ENCODE assay signal across 24 cellular contexts in genomic region chr1:4128616-4129015, GRCh38.
"Had no signal": no experiment of that assay in that cellular context is flagged by ENCODE, and none has a peak within 500 bp of the region (broad histone marks: within the 10 kb centered on the region; RNA-seq: fewer than 3 reads in every experiment).

No MANE protein-coding gene starts in this region.

- H3K4me3 ChIP-seq: colonic mucosa, dorsolateral prefrontal cortex had no signal

- DNase-seq: activated B cell treated with CpG ODN at 0.5 μM for 24 hours; activated CD4-positive, alpha-beta memory T cell treated with anti-CD3 and anti-CD28 coated beads for 36 hours; activated CD4-positive, alpha-beta T cell treated with anti-CD3 and anti-CD28 coated beads for 36 hours; activated CD4-positive, alpha-beta T cell treated with anti-CD3 and anti-CD28 coated beads, Interleukin-2, amount 10 ng/mL, durations not matched to agents 24 days and 14 days; activated CD8-positive, alpha-beta memory T cell treated with anti-CD3 and anti-CD28 coated beads, Interleukin-2, amount 10 ng/mL, durations not matched to agents 7 days and 5 days; activated CD8-positive, alpha-beta memory T cell treated with anti-CD3 and anti-CD28 coated beads, Interleukin-2, amount 50 U/mL, for 4 hours; activated CD8-positive, alpha-beta T cell treated with anti-CD3 and anti-CD28 coated beads, Interleukin-2, amount 10 ng/mL, durations not matched to agents 7 days and 5 days; activated gamma-delta T cell treated with Interleukin-2 at 50 U/mL for 16 hours; activated naive CD4-positive, alpha-beta T cell treated with anti-CD3 and anti-CD28 coated beads, Interleukin-2, amount 50 U/mL, for 16 hours; activated naive CD4-positive, alpha-beta T cell treated with Interleukin-2 at 50 U/mL for 16 hours; activated T-cell treated with anti-CD3 and anti-CD28 coated beads, Interleukin-2, amount 50 U/mL, for 1 hour; activated T-cell treated with anti-CD3 and anti-CD28 coated beads, Interleukin-2, amount 50 U/mL, for 48 hours; brain microvascular endothelial cell; colonic mucosa; dorsolateral prefrontal cortex; effector memory CD4-positive, alpha-beta T cell; endodermal cell; foreskin fibroblast; SW 1271; T-cell; T1000; WERI-Rb-1 had no signal

- H3K9me3 ChIP-seq: colonic mucosa had no signal

- H3K4me1 ChIP-seq: colonic mucosa had no signal

- H3K27ac ChIP-seq: brain microvascular endothelial cell, colonic mucosa, dorsolateral prefrontal cortex, WERI-Rb-1 had no signal

- H3K36me3 ChIP-seq: brain microvascular endothelial cell, colonic mucosa, WERI-Rb-1 had no signal

- ATAC-seq: activated CD4-positive, alpha-beta T cell treated with anti-CD3 and anti-CD28 coated beads for 36 hours; activated CD4-positive, CD25-positive, alpha-beta regulatory T cell treated with anti-CD3 and anti-CD28 coated beads, Interleukin-2, amount 50 U/mL, for 24 hours; activated CD8-positive, alpha-beta memory T cell treated with anti-CD3 and anti-CD28 coated beads, Interleukin-2, amount 10 ng/mL, durations not matched to agents 7 days and 5 days; activated CD8-positive, alpha-beta T cell treated with anti-CD3 and anti-CD28 coated beads, Interleukin-2, amount 10 ng/mL, durations not matched to agents 7 days and 5 days; esophagus mucosa; T-cell had no signal

- H3K27me3 ChIP-seq: brain microvascular endothelial cell, colonic mucosa had no signal
